Comparison of ENCODE assay signal across 8 cellular contexts in the genomic region with DNA sequence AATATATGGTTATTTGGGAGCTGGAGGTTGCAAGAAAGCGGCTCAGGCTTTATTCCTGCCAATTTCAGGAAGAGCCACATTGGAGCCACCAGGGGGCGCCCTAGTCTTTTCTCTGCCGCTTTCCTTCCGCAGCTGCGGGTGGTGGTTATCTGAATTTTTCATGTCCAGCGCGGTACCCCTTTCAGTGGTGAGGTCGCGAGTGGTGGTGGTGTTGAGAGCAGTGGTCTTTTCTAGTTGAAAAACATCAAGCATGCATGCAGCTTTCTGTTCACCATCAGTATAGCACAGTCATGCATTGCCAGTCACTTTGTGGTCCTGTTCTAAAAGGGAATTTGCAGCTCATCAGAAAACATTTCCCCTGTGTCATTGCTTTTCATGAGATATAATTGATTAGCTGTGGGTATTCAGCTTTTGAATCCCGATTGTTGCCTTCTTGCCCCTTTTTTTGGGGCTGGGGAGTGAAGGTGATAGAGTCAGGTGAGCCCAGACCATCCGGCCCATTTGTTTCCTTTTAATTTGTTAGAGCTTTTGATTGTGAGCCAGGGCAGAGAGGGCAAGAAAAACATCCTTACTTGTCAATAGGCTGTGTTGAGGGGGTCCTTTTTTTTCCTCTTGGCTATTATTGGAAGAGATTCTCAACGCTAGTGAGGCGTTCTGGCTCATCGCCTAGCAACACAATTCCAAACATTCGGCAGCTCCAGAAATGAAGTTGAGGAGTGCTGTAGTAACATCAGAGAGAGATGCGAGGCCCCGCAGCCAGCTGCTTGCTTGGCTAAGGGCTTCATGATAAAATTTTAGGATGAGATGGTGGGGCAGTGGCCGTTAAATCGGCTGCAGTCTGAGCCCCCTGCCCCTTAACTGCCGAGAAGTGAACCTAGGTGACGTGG.
DNase-seq lines count a peak whose midpoint lies in the region; ATAC-seq and TF ChIP-seq lines count a peak whose summit lies in the region.

No MANE protein-coding gene starts in this region.

- peak overlapping the region; percentile 40 for H3K4me3 Mint-ChIP-seq in chondrocyte (ENCODE audit: unreplicated experiment)

- intact Hi-C loops in left lung (cut with DNase I): no loop called here

- peaks cover 30% of the 10 kb centered on the region for H3K4me1 Mint-ChIP-seq in chondrocyte (ENCODE audit: low read depth)

- TF ChIP-seq CTCF in chondrocyte (IDR thresholded peaks at IDR 0.05) (peak; percentile 99), left lung (IDR thresholded peaks at IDR 0.05) (peak; percentile 87 to 94)

- H3K36me3 ChIP-seq in left lung: no peaks in the 10 kb centered on the region

- no peaks in the 10 kb centered on the region for H3K9me3 ChIP-seq in left lung

- ATAC-seq in left lung: peak; percentile 58
- no peak for ATAC-seq in GM18520 (IDR thresholded peaks at IDR 0.05; ENCODE audit: unreplicated experiment)

- no peaks in the 10 kb centered on the region for H3K36me3 Mint-ChIP-seq in chondrocyte (ENCODE audit: low read depth)

- H3K27me3 Mint-ChIP-seq in chondrocyte (ENCODE audit: low read depth): no peaks in the 10 kb centered on the region

- peak overlapping the region; percentile 45 for H3K27ac Mint-ChIP-seq in chondrocyte (ENCODE audit: unreplicated experiment)

- H3K9me3 Mint-ChIP-seq in chondrocyte (ENCODE audit: low read depth): no peaks in the 10 kb centered on the region

- H3K4me3 ChIP-seq in left lung: no peak overlapping the region

- peaks cover 12 to 49% of the 10 kb centered on the region in 2 donors for H3K4me1 ChIP-seq in left lung

- H3K27ac ChIP-seq in left lung: no peak overlapping the region

- peak; percentile 27 to 32 for DNase-seq in NCI-H2081 (lab: John Stamatoyannopoulos, UW)
- no peak for DNase-seq in NCI-H2081 treated with DMSO at 0.1 percent for 48 hours (lab: John Stamatoyannopoulos, UW)
- peak; percentile 81 for DNase-seq in NCI-H2171 treated with DMSO at 0.1 percent for 48 hours (lab: John Stamatoyannopoulos, UW)
- peak; percentile 44 for DNase-seq in activated CD4-positive, alpha-beta T cell treated with anti-CD3 and anti-CD28 coated beads for 1 hour
- no peak for DNase-seq in chondrocyte (ENCODE audit: low spot score)
- peak; percentile 52 to 85 for DNase-seq in left lung
- DNase-seq in stimulated activated CD4-positive, alpha-beta T cell treated with anti-CD3 and anti-CD28 coated beads, Interleukin-4, amount 100 ng/mL, for 24 hours: peak; percentile 68

- no peaks in the 10 kb centered on the region for H3K27me3 ChIP-seq in left lung

Comparison
In these comparisons a context has a peak if more than half of its experiments do, and no peak if none do; other contexts are left out.
1. DNase-seq: peak in NCI-H2081 (2 of 2), NCI-H2171 treated with DMSO at 0.1 percent for 48 hours (single experiment), activated CD4-positive, alpha-beta T cell treated with anti-CD3 and anti-CD28 coated beads for 1 hour (single experiment), left lung (2 of 2) and stimulated activated CD4-positive, alpha-beta T cell treated with anti-CD3 and anti-CD28 coated beads, Interleukin-4, amount 100 ng/mL, for 24 hours (single experiment); none in NCI-H2081 treated with DMSO at 0.1 percent for 48 hours (single experiment) and chondrocyte (single experiment).